25 cellular contexts compared by ENCODE assay signal in the genomic region with DNA sequence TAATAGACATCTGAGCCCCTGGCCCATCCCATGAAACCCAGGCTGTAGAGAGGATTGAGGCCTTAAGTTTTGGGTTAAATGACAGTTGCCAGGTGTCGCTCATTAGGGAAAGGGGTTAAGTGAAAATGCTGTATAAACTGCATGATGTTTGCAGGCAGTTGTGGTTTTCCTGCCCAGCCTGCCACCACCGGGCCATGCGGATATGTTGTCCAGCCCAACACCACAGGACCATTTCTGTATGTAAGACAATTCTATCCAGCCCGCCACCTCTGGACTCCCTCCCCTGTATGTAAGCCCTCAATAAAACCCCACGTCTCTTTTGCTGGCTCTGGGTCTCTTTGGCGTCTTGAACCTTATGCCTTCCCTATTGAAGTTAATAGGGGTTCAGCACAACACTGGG.
"Had no signal": no experiment of that assay in that cellular context is flagged by ENCODE, and none has a peak within 500 bp of the region (broad histone marks: within the 10 kb centered on the region; RNA-seq: fewer than 3 reads in every experiment).

No MANE protein-coding gene starts in this region.

- H3K27ac Mint-ChIP-seq: mesothelial cell of epicardium; nephron; neural progenitor cell; progenitor cell of endocrine pancreas; stimulated activated naive B cell treated with anti-CD40 and anti-IgM and Interleukin-4, amounts not matched to agents 10 μg/mL and 1 μg/mL and 100 μg/mL, for 72 hours; stimulated activated naive CD8-positive, alpha-beta T cell treated with anti-CD3 and anti-CD28 coated beads, Interleukin-15, Interleukin-2, amounts not matched to agents 100 ng/mL and 50 ng/mL, for 24 hours had no signal

- H3K27me3 Mint-ChIP-seq: effector memory CD8-positive, alpha-beta T cell; naive thymus-derived CD4-positive, alpha-beta T cell; progenitor cell of endocrine pancreas; stimulated activated naive B cell treated with anti-CD40 and anti-IgM and Interleukin-4, amounts not matched to agents 10 μg/mL and 1 μg/mL and 100 μg/mL, for 72 hours; stimulated activated naive CD8-positive, alpha-beta T cell treated with anti-CD3 and anti-CD28 coated beads, Interleukin-15, Interleukin-2, amounts not matched to agents 100 ng/mL and 50 ng/mL, for 24 hours had no signal

- H3K9me3 Mint-ChIP-seq: effector memory CD8-positive, alpha-beta T cell; mesothelial cell of epicardium; naive thymus-derived CD4-positive, alpha-beta T cell; nephron; neural progenitor cell; stimulated activated naive B cell treated with anti-CD40 and anti-IgM and Interleukin-4, amounts not matched to agents 10 μg/mL and 1 μg/mL and 100 μg/mL, for 72 hours; stimulated activated naive CD8-positive, alpha-beta T cell treated with anti-CD3 and anti-CD28 coated beads, Interleukin-15, Interleukin-2, amounts not matched to agents 100 ng/mL and 50 ng/mL, for 24 hours had no signal

- H3K27ac ChIP-seq: esophagus squamous epithelium, heart right ventricle, lower lobe of right lung, neural progenitor cell, parathyroid adenoma, right lobe of liver, thoracic aorta, tibial nerve, upper lobe of left lung had no signal

- H2AFZ ChIP-seq: neural progenitor cell, parathyroid adenoma had no signal

- DNase-seq: cortex of kidney; effector memory CD8-positive, alpha-beta T cell; erythroblast; esophagus squamous epithelium; foreskin melanocyte; glutamatergic neuron; heart right ventricle; hypothalamus; left ventricle myocardium superior; lower lobe of right lung; naive thymus-derived CD4-positive, alpha-beta T cell; right lobe of liver; small intestine; stimulated activated CD4-positive, alpha-beta T cell treated with anti-CD3 and anti-CD28 coated beads, Interleukin-15, amount 100 ng/mL, for 24 hours; stimulated activated CD4-positive, alpha-beta T cell treated with anti-CD3 and anti-CD28 coated beads, Interleukin-2, amount 100 ng/mL, for 48 hours; stimulated activated naive B cell treated with anti-CD40 and anti-IgM and Interleukin-4, amounts not matched to agents 10 μg/mL and 1 μg/mL and 100 μg/mL, for 72 hours; upper lobe of left lung had no signal

- H3K4me2 ChIP-seq: neural progenitor cell had no signal

- H3K9me3 ChIP-seq: esophagus squamous epithelium, heart right ventricle, lower lobe of right lung, right lobe of liver, thoracic aorta, tibial nerve, upper lobe of left lung had no signal

- H3K4me1 ChIP-seq: neural progenitor cell, right lobe of liver had no signal

- H3K79me2 ChIP-seq: parathyroid adenoma had no signal

- H3K36me3 Mint-ChIP-seq: mesothelial cell of epicardium had no signal

- H3K27me3 ChIP-seq: esophagus squamous epithelium, heart right ventricle, neural progenitor cell, right lobe of liver, tibial nerve, upper lobe of left lung had no signal

- H3K4me3 ChIP-seq: esophagus squamous epithelium, heart right ventricle, lower lobe of right lung, neural progenitor cell, right lobe of liver, thoracic aorta, tibial nerve, upper lobe of left lung had no signal

- ATAC-seq: effector memory CD8-positive, alpha-beta T cell; heart right ventricle; left ventricle myocardium superior; lower lobe of right lung; naive thymus-derived CD4-positive, alpha-beta T cell; right lobe of liver; stimulated activated naive B cell treated with anti-CD40 and anti-IgM and Interleukin-4, amounts not matched to agents 10 μg/mL and 1 μg/mL and 100 μg/mL, for 72 hours had no signal

- H3K36me3 ChIP-seq: esophagus squamous epithelium, heart right ventricle, lower lobe of right lung, neural progenitor cell, right lobe of liver, upper lobe of left lung had no signal

- H3K9ac ChIP-seq: neural progenitor cell, parathyroid adenoma had no signal

- H3K4me3 Mint-ChIP-seq: effector memory CD8-positive, alpha-beta T cell; mesothelial cell of epicardium; naive thymus-derived CD4-positive, alpha-beta T cell; nephron; neural progenitor cell; stimulated activated naive B cell treated with anti-CD40 and anti-IgM and Interleukin-4, amounts not matched to agents 10 μg/mL and 1 μg/mL and 100 μg/mL, for 72 hours; stimulated activated naive CD8-positive, alpha-beta T cell treated with anti-CD3 and anti-CD28 coated beads, Interleukin-15, Interleukin-2, amounts not matched to agents 100 ng/mL and 50 ng/mL, for 24 hours had no signal

- H3K4me1 Mint-ChIP-seq: neural progenitor cell had no signal
